ENCODE assay signal across 9 cellular contexts in the genomic region with DNA sequence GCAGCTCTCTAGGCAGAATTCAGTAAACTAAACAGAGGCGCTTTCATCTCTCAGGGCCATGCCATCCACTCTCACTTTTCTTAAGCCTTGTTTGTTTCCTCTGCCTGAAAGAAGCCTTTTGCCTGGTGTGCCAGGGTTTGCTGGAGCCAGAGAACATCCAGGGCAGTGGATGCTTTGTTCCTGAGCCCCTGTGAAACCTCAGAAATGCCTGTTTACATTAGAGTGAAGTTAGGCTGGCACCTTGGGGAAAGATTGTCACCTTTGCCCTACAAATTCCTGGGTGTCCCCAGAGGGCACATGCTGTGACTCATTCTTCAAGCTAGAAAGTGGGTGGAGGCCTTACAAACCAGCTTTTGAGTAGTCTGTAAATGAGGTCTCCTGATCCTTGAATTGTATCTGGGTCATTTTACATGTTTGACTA. TPM values are rescaled to one million over a fixed set of nuclear protein-coding genes. Genes with fewer than 3 reads are reported as not detected.
DNase-seq lines count a peak whose midpoint lies in the region; ATAC-seq, FAIRE-seq and TF ChIP-seq lines count a peak whose summit lies in the region.
"Had no signal": no experiment of that assay in that cellular context is flagged by ENCODE, and none has a peak within 500 bp of the region (broad histone marks: within the 10 kb centered on the region; RNA-seq: fewer than 3 reads in every experiment).

No MANE protein-coding gene starts in this region.

- in situ Hi-C loops in KBM-7 (cut with MboI; ENCODE audit: low pct_unique_long_range_greater_than_20kb, low sequenced_read_pairs) = no loop called here

- no peak overlapping the region for H3K4me3 ChIP-seq in SK-N-SH (ENCODE audit: low read depth in 2 of 2, low read length in 1 of 2)
- H3K4me3 ChIP-seq in endodermal cell (ENCODE audit: low read length) = no peak overlapping the region
- H3K4me3 ChIP-seq in muscle layer of colon (ENCODE audit: low read depth in 1 of 2, low read length in 2 of 2) = no peak overlapping the region

- CTCF ChIA-PET in SK-N-SH (lab: Yijun Ruan, JAX) = interaction anchor here (1.5 kb wide), 2 partner anchors 19 to 111 kb away, joined by 5 read pairs; no protein-coding TSS in a partner anchor

- no peaks in the 10 kb centered on the region for H3K36me3 ChIP-seq in SK-N-SH (replicated peaks in 1 of 2; ENCODE audit: control insufficient read depth in 1 of 2, insufficient read depth in 2 of 2, low read length in 1 of 2)
- H3K36me3 ChIP-seq in endodermal cell (ENCODE audit: control insufficient read depth, insufficient read depth, low read length) = no peaks in the 10 kb centered on the region
- no peaks in the 10 kb centered on the region for H3K36me3 ChIP-seq in muscle layer of colon (ENCODE audit: insufficient read depth, low read length)

- H3K4me3 Mint-ChIP-seq in endodermal cell = no peak overlapping the region

- H3K27ac Mint-ChIP-seq in endodermal cell = peak overlapping the region; percentile 24

- H3K27ac ChIP-seq in SK-N-SH (ENCODE audit: low read depth in 2 of 2, low read length in 1 of 2) = peak overlapping the region in 1 of 2 experiments; percentile 47; a peak in 1 of 4 replicates
- peak overlapping the region; percentile 71 for H3K27ac ChIP-seq in endodermal cell (ENCODE audit: low read depth, low read length)
- H3K27ac ChIP-seq in muscle layer of colon (ENCODE audit: low read depth, low read length) = peak overlapping the region; percentile 69

- WGBS in SK-N-SH (ENCODE audit: low lambda C conversion rate) = 73% methylated on average over 1 of the region's 1 CpG
- WGBS in endodermal cell (ENCODE audit: insufficient coverage in 1 of 2, insufficient read length in 1 of 2), 2 experiments = 75 to 80% methylated on average over 1 of the region's 1 CpG

- no peak for FAIRE-seq in frontal cortex (lab: Jason Lieb, UNC)
- FAIRE-seq: G401.6 had no signal

- TF ChIP-seq CTCF in SK-N-SH (IDR thresholded peaks at IDR 0.05) (no peak), endodermal cell (conservative IDR thresholded peaks at IDR 0.05) (no peak)

- no peak overlapping the region for H2AFZ ChIP-seq in SK-N-SH (ENCODE audit: low read depth)

- no peaks in the 10 kb centered on the region for H3K27me3 Mint-ChIP-seq in endodermal cell (ENCODE audit: insufficient read depth)

- peaks cover 14% of the 10 kb centered on the region for H3K4me1 Mint-ChIP-seq in endodermal cell

- DNase-seq in activated effector memory CD4-positive, alpha-beta T cell treated with Interleukin-2 at 50 U/mL for 16 hours = peak; percentile 12
- no peak for DNase-seq in activated effector memory CD4-positive, alpha-beta T cell treated with anti-CD3 and anti-CD28 coated beads, Interleukin-2, amount 50 U/mL, for 16 hours
- DNase-seq in SK-N-SH (no peak), endodermal cell (peak; percentile 70), KBM-7 (no peak), frontal cortex (ENCODE audit: low spot score in 2 of 2) (no peak)

- H3K9me2 ChIP-seq in SK-N-SH = no peaks in the 10 kb centered on the region

- peak overlapping the region; percentile 24 for H3K4me2 ChIP-seq in SK-N-SH

- TF ChIP-seq RAD21 in SK-N-SH (IDR thresholded peaks at IDR 0.05; ENCODE audit: low read length) = no peak

- peaks cover 2 to 10% of the 10 kb centered on the region in 2 experiments; a peak in 2 of 4 replicates for H3K4me1 ChIP-seq in SK-N-SH (ENCODE audit: control insufficient read depth in 1 of 2, insufficient read depth in 2 of 2, low read depth in 1 of 2, low read length in 1 of 2)
- peaks cover 7% of the 10 kb centered on the region for H3K4me1 ChIP-seq in endodermal cell (ENCODE audit: control insufficient read depth, insufficient read depth, low read length)
- H3K4me1 ChIP-seq in muscle layer of colon (ENCODE audit: insufficient read depth, low read length) = peaks cover 59% of the 10 kb centered on the region

- POLR2A ChIA-PET in SK-N-SH (lab: Yijun Ruan, JAX) = no interaction called here

- H3K27me3 ChIP-seq in SK-N-SH (ENCODE audit: insufficient read depth) (no peaks in the 10 kb centered on the region), endodermal cell (ENCODE audit: control insufficient read depth, insufficient read depth, low read length, poor library complexity, severe bottlenecking) (no peaks in the 10 kb centered on the region), muscle layer of colon (ENCODE audit: control insufficient read depth in 1 of 2, insufficient read depth in 2 of 2, low read length in 2 of 2) (no peaks in the 10 kb centered on the region)

- TF ChIP-seq EP300 in SK-N-SH (IDR thresholded peaks at IDR 0.05; ENCODE audit: borderline replicate concordance in 1 of 2, low read depth in 1 of 2, low read length in 1 of 2) = no peak

- H4K20me1 ChIP-seq in SK-N-SH (ENCODE audit: insufficient read depth) = no peaks in the 10 kb centered on the region

- H3K9me3 Mint-ChIP-seq in endodermal cell = peaks cover 31% of the 10 kb centered on the region

- H3K9ac ChIP-seq in SK-N-SH = no peak overlapping the region
- no peak overlapping the region for H3K9ac ChIP-seq in endodermal cell (ENCODE audit: extremely low read depth, low read length, poor library complexity, severe bottlenecking)
- H3K9ac ChIP-seq in muscle layer of colon (ENCODE audit: low read length) = no peak overlapping the region

- no peak for ATAC-seq in GM21737 (IDR thresholded peaks at IDR 0.05; ENCODE audit: unreplicated experiment)

- H3K79me2 ChIP-seq in SK-N-SH (ENCODE audit: insufficient read depth) = peaks cover 23% of the 10 kb centered on the region

- H3F3A ChIP-seq in SK-N-SH (replicated peaks; ENCODE audit: insufficient read depth) = no peaks in the 10 kb centered on the region

- H3K36me3 Mint-ChIP-seq in endodermal cell (ENCODE audit: low read depth) = peaks cover 16% of the 10 kb centered on the region

- H3K9me3 ChIP-seq in SK-N-SH (no peaks in the 10 kb centered on the region), endodermal cell (ENCODE audit: control insufficient read depth, low read length) (peaks cover 18% of the 10 kb centered on the region), muscle layer of colon (ENCODE audit: low read length) (no peaks in the 10 kb centered on the region)

TF ChIP-seq in SK-N-SH, 30 proteins besides CTCF, POLR2A, EP300 and RAD21:
- TF ChIP-seq, protein P1, sequence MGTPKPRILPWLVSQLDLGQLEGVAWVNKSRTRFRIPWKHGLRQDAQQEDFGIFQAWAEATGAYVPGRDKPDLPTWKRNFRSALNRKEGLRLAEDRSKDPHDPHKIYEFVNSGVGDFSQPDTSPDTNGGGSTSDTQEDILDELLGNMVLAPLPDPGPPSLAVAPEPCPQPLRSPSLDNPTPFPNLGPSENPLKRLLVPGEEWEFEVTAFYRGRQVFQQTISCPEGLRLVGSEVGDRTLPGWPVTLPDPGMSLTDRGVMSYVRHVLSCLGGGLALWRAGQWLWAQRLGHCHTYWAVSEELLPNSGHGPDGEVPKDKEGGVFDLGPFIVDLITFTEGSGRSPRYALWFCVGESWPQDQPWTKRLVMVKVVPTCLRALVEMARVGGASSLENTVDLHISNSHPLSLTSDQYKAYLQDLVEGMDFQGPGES (IDR thresholded peaks at IDR 0.05; ENCODE audit: low read depth, low read length) = no peak
- peak; percentile 38; the same call in 1 of the 2 replicates for TF ChIP-seq TCF12 (IDR thresholded peaks at IDR 0.05)
- no peak for TF ChIP-seq NRF1 (IDR thresholded peaks at IDR 0.05; ENCODE audit: low read depth, low read length)

RNA-seq across cellular contexts. Expression of a gene that starts 10.7 kb away (rescaled TPM):
- 11.5 and 12.5 TPM in 2 replicates for polyA plus RNA-seq in SK-N-SH (2012; rRNA removed)
- 10.7 and 13.8 TPM in 2 replicates for polyA plus RNA-seq in SK-N-SH (2012; cell fraction: cytosol; rRNA removed)
- 12.5 and 13.9 TPM in 2 replicates for polyA plus RNA-seq in SK-N-SH (2012; cell fraction: nucleus; rRNA removed)
- 10 to 100 TPM; 29.8 to 31.0 TPM for total RNA-seq in endodermal cell
- polyA plus RNA-seq in endodermal cell (2013, experiment 1 of 2) = 44.2 TPM
- polyA plus RNA-seq in endodermal cell (2013, experiment 2 of 2) = 40.5 TPM
- 28.1 TPM for total RNA-seq in frontal cortex

Comparison
In these comparisons a context has a peak if more than half of its experiments do, and no peak if none do; other contexts are left out.
1. DNase-seq: peak in activated effector memory CD4-positive, alpha-beta T cell treated with Interleukin-2 at 50 U/mL for 16 hours (single experiment) and endodermal cell (single experiment); none in activated effector memory CD4-positive, alpha-beta T cell treated with anti-CD3 and anti-CD28 coated beads, Interleukin-2, amount 50 U/mL, for 16 hours (single experiment), SK-N-SH (single experiment), KBM-7 (single experiment) and frontal cortex (0 of 2).